In genomic region chr21:41939391-41939790, GRCh38 we compare ENCODE assay signal across 1 cellular context.
TF ChIP-seq lines count a peak whose summit lies in the region.

No MANE protein-coding gene starts in this region.

TF ChIP-seq in H1, 55 proteins besides CTCF, POLR2A, EP300 and RAD21:
- TF ChIP-seq SAP30 (IDR thresholded peaks at IDR 0.05; ENCODE audit: insufficient read depth, insufficient replicate concordance, low read length) (no peak), SUZ12 (IDR thresholded peaks at IDR 0.05; ENCODE audit: low read length) (no peak), CEBPB (IDR thresholded peaks at IDR 0.05; ENCODE audit: low read depth, low read length) (no peak), ATF2 (IDR thresholded peaks at IDR 0.05; ENCODE audit: low read length) (no peak), NANOG (IDR thresholded peaks at IDR 0.05; ENCODE audit: insufficient read depth, low read depth, low read length, poor library complexity, severe bottlenecking) (no peak), RXRA (IDR thresholded peaks at IDR 0.05; ENCODE audit: insufficient read depth, low read depth, low read length) (no peak), SP1 (IDR thresholded peaks at IDR 0.05; ENCODE audit: low read depth, low read length) (no peak), CREB1 (IDR thresholded peaks at IDR 0.05) (no peak), EZH2 (IDR thresholded peaks at IDR 0.05; ENCODE audit: low read depth, low read length, severe bottlenecking) (no peak), MAX (IDR thresholded peaks at IDR 0.05) (no peak), SIX5 (IDR thresholded peaks at IDR 0.05; ENCODE audit: low read depth, low read length) (no peak), RBBP5 (IDR thresholded peaks at IDR 0.05; ENCODE audit: borderline replicate concordance, low read depth, low read length) (no peak), SIN3A (conservative IDR thresholded peaks at IDR 0.05 in 1 of 2, IDR thresholded peaks at IDR 0.05 in 1 of 2; ENCODE audit: low read depth in 1 of 2, low read length in 2 of 2) (no peak), ZNF274 (IDR thresholded peaks at IDR 0.05; ENCODE audit: borderline replicate concordance, extremely low read depth, low read length) (no peak), BCL11A (IDR thresholded peaks at IDR 0.05; ENCODE audit: low read depth in 2 of 2, low read length in 2 of 2) (no peak), CHD2 (IDR thresholded peaks at IDR 0.05; ENCODE audit: low read length) (no peak), TCF12 (IDR thresholded peaks at IDR 0.05; ENCODE audit: low read depth, low read length) (no peak), RNF2 (IDR thresholded peaks at IDR 0.05; ENCODE audit: borderline replicate concordance, low read depth, low read length, missing control alignments, poor library complexity, severe bottlenecking) (no peak)
